ENCODE assay signal across 31 cellular contexts in the genomic region with DNA sequence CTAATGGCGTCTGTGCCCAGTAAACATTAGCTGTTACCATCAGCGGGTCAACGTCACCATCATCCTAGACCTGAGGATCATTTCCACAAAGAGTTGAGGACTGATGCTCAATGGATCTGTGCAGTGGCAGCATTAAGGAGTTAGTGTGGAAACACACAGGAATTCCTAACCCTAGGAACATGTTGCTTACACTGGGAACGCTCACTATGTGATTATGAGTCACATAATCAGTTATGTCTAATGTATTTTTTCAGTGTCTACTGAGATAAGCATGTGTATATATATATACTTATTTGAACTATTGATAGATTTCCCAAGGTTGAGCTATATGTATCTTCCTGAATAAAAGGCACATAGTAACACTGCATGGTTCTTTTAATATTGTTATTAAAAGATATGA. TPM values are rescaled to one million over a fixed set of nuclear protein-coding genes. Genes with fewer than 3 reads are reported as not detected.
DNase-seq lines count a peak whose midpoint lies in the region; FAIRE-seq and TF ChIP-seq lines count a peak whose summit lies in the region.
"Had no signal": no experiment of that assay in that cellular context is flagged by ENCODE, and none has a peak within 500 bp of the region (broad histone marks: within the 10 kb centered on the region; RNA-seq: fewer than 3 reads in every experiment).

No MANE protein-coding gene starts in this region.

- no peak for TF ChIP-seq CTCF in fibroblast of mammary gland (conservative IDR thresholded peaks at IDR 0.05; ENCODE audit: control insufficient read depth, insufficient read depth, low read depth, low read length)
- no peak for TF ChIP-seq CTCF in retinal pigment epithelial cell (conservative IDR thresholded peaks at IDR 0.05; ENCODE audit: low read depth, low read length)
- TF ChIP-seq CTCF in lower leg skin (IDR thresholded peaks at IDR 0.05) = no peak

- H3K9me3 ChIP-seq in adipocyte (ENCODE audit: control insufficient read depth, low read length) = no peaks in the 10 kb centered on the region
- H3K9me3 ChIP-seq: gastrocnemius medialis, lower lobe of right lung, mucosa of descending colon, psoas muscle, tibial nerve had no signal

- DNase-seq in HCEC 1CT = peak; percentile 47
- DNase-seq in adipocyte (ENCODE audit: low read depth) = peak; percentile 34
- DNase-seq in fibroblast of mammary gland (ENCODE audit: low read depth) = peak; percentile 10
- peak; percentile 72 for DNase-seq in retinal pigment epithelial cell (ENCODE audit: low read depth)
- no peak for DNase-seq in lower leg skin (ENCODE audit: low spot score in 2 of 2)
- DNase-seq in urothelium cell line (ENCODE audit: low spot score) = no peak
- DNase-seq in cortex of kidney (lab: John Stamatoyannopoulos, UW) = no peak
- DNase-seq: activated CD4-positive, alpha-beta T cell treated with anti-CD3 and anti-CD28 coated beads for 36 hours; activated CD8-positive, alpha-beta memory T cell treated with anti-CD3 and anti-CD28 coated beads, Interleukin-2, amount 50 U/mL, for 48 hours; activated CD8-positive, alpha-beta T cell treated with anti-CD3 and anti-CD28 coated beads for 36 hours; activated naive CD4-positive, alpha-beta T cell treated with anti-CD3 and anti-CD28 coated beads, Interleukin-2, amount 50 U/mL, for 16 hours; amygdala; C1 segment of cervical spinal cord; DMS153; erythroblast; gastrocnemius medialis; GDM1; lower lobe of right lung; mucosa of descending colon; NCI-H1092 treated with DMSO at 0.1 percent for 48 hours; NCI-H1694 treated with DMSO at 0.1 percent for 48 hours; NCI-H510A treated with DMSO at 0.1 percent for 48 hours; occipital lobe; psoas muscle; SHP77; T-helper 9 cell had no signal

- intact Hi-C loops in lower leg skin (cut with DNase I; ENCODE audit: low total_unique reads) = no loop called here

- WGBS in lower leg skin, 2 donors = 90 to 92% methylated on average over 4 of the region's 4 CpGs

- H3K9ac ChIP-seq in adipocyte (ENCODE audit: low read length) = no peak overlapping the region

- no peak for TF ChIP-seq POLR2A in lower leg skin (IDR thresholded peaks at IDR 0.05)

- no peaks in the 10 kb centered on the region for H3K4me1 ChIP-seq in adipocyte (ENCODE audit: control insufficient read depth, insufficient read depth, low read length)
- H3K4me1 ChIP-seq: gastrocnemius medialis, psoas muscle, tibial nerve had no signal

- no peak overlapping the region for H3K4me3 ChIP-seq in adipocyte (ENCODE audit: low read length)
- no peak overlapping the region for H3K4me3 ChIP-seq in fibroblast of mammary gland (ENCODE audit: control insufficient read depth, low read depth, low read length)
- no peak overlapping the region for H3K4me3 ChIP-seq in retinal pigment epithelial cell (ENCODE audit: low read length)
- no peak overlapping the region for H3K4me3 ChIP-seq in lower leg skin (ENCODE audit: low read depth, poor library complexity, severe bottlenecking)
- H3K4me3 ChIP-seq: gastrocnemius medialis, GM23338, K562, lower lobe of right lung, mucosa of descending colon, psoas muscle, tibial nerve had no signal

- H3K27me3 ChIP-seq in adipocyte (replicated peaks; ENCODE audit: control insufficient read depth, insufficient read depth, low read length) = no peaks in the 10 kb centered on the region
- H3K27me3 ChIP-seq: gastrocnemius medialis, tibial nerve had no signal

- no peak for FAIRE-seq in urothelium cell line (lab: Jason Lieb, UNC)
- FAIRE-seq: HTR-8/SVneo, K562 had no signal

- no peaks in the 10 kb centered on the region for H3K36me3 ChIP-seq in adipocyte (ENCODE audit: control insufficient read depth, insufficient read depth, low read length, severe bottlenecking)
- H3K36me3 ChIP-seq: gastrocnemius medialis, lower lobe of right lung, tibial nerve had no signal

RNA-seq across cellular contexts. Expression of a gene that starts 19.0 kb away (rescaled TPM):
- total RNA-seq in lower leg skin = 1 to 10 TPM; 1.7 to 8.7 (median 3.0) TPM
- total RNA-seq: K562; natural killer cell treated with Interleukin-12 subunit alpha and Interleukin-12 subunit beta and Interleukin-15 and Interleukin-18, amount 100 ng/mL, for 72 hours had no signal

Comparison
In these comparisons a context has a peak if more than half of its experiments do, and no peak if none do; other contexts are left out.
1. DNase-seq: peak in HCEC 1CT (single experiment), adipocyte (single experiment), fibroblast of mammary gland (single experiment) and retinal pigment epithelial cell (single experiment); none in lower leg skin (0 of 2), urothelium cell line (single experiment) and cortex of kidney (single experiment).